In genomic region chr1:83872515-83872914, GRCh38 we compare ENCODE assay signal across 16 cellular contexts.
A peak's percentile ranks its signal among the peaks of the same experiment; 100 is the strongest.
DNase-seq lines count a peak whose midpoint lies in the region; ATAC-seq and TF ChIP-seq lines count a peak whose summit lies in the region.
"Had no signal": no experiment of that assay in that cellular context is flagged by ENCODE, and none has a peak within 500 bp of the region (broad histone marks: within the 10 kb centered on the region; RNA-seq: fewer than 3 reads in every experiment).

No MANE protein-coding gene starts in this region.

- peak overlapping the region; percentile 49 for H3K27ac ChIP-seq in 22Rv1

- H3K4me3 ChIP-seq in LNCaP clone FGC (ENCODE audit: low read depth, low read length), result no peak overlapping the region
- H3K4me3 ChIP-seq: GM12878, GM23338 had no signal

- no peak for TF ChIP-seq CTCF in 22Rv1 (IDR thresholded peaks at IDR 0.05)
- TF ChIP-seq CTCF in LNCaP clone FGC (IDR thresholded peaks at IDR 0.05; ENCODE audit: control insufficient read depth, extremely low read depth, insufficient read depth), result no peak

- peak; percentile 63 for DNase-seq in LNCaP clone FGC (ENCODE audit: low read depth)
- DNase-seq in left lobe of liver (ENCODE audit: low spot score), result no peak
- no peak for DNase-seq in HCEC 1CT
- no peak for DNase-seq in GM03348 (ENCODE audit: low spot score)
- DNase-seq: C1 segment of cervical spinal cord; Calu3; CD4-positive, alpha-beta memory T cell; COR-L47; DMS153; DND-41; H9; HFFc6 had no signal

- peak; percentile 48 for ATAC-seq in left lobe of liver
- ATAC-seq in GM18868 (IDR thresholded peaks at IDR 0.05; ENCODE audit: unreplicated experiment), result no peak
- ATAC-seq: GM12878, GM23338 had no signal
